19 cellular contexts compared by ENCODE assay signal in genomic region chr20:49393803-49394202, GRCh38.
"Had no signal": no experiment of that assay in that cellular context is flagged by ENCODE, and none has a peak within 500 bp of the region (broad histone marks: within the 10 kb centered on the region; RNA-seq: fewer than 3 reads in every experiment).

No MANE protein-coding gene starts in this region.

- H3K27me3 ChIP-seq: colonic mucosa, right atrium auricular region had no signal

- H3K79me2 ChIP-seq: parathyroid adenoma had no signal

- H3K9me3 ChIP-seq: colonic mucosa, neutrophil, right atrium auricular region, spleen, thoracic aorta had no signal

- H3K27ac ChIP-seq: colonic mucosa, epithelial cell of prostate, neutrophil, parathyroid adenoma, right atrium auricular region, skin epidermis, spleen had no signal

- ATAC-seq: esophagus mucosa; natural killer cell treated with Interleukin-12 subunit alpha and Interleukin-12 subunit beta and Interleukin-15 and Interleukin-18, amount 100 ng/mL, for 72 hours; stimulated activated naive B cell treated with anti-CD40 and anti-IgM and Interleukin-4, amounts not matched to agents 10 μg/mL and 1 μg/mL and 100 μg/mL, for 72 hours had no signal

- H3K9ac ChIP-seq: parathyroid adenoma had no signal

- H3K4me3 ChIP-seq: colonic mucosa, lung, right atrium auricular region, skin epidermis, spleen, thoracic aorta had no signal

- H3K36me3 ChIP-seq: colonic mucosa, neutrophil, right atrium auricular region, spleen, thoracic aorta had no signal

- FAIRE-seq: keratinocyte had no signal

- H3K4me1 ChIP-seq: colonic mucosa, parathyroid adenoma had no signal

- H2AFZ ChIP-seq: parathyroid adenoma had no signal

- DNase-seq: colonic mucosa; effector CD8-positive, alpha-beta T cell; endodermal cell; foreskin melanocyte; hypothalamus; naive B cell; stimulated activated naive B cell treated with anti-CD40 and anti-IgM and Interleukin-4, amounts not matched to agents 10 μg/mL and 1 μg/mL and 100 μg/mL, for 72 hours; trophoblast cell had no signal
